Comparison of ENCODE assay signal across 12 cellular contexts in the genomic region with DNA sequence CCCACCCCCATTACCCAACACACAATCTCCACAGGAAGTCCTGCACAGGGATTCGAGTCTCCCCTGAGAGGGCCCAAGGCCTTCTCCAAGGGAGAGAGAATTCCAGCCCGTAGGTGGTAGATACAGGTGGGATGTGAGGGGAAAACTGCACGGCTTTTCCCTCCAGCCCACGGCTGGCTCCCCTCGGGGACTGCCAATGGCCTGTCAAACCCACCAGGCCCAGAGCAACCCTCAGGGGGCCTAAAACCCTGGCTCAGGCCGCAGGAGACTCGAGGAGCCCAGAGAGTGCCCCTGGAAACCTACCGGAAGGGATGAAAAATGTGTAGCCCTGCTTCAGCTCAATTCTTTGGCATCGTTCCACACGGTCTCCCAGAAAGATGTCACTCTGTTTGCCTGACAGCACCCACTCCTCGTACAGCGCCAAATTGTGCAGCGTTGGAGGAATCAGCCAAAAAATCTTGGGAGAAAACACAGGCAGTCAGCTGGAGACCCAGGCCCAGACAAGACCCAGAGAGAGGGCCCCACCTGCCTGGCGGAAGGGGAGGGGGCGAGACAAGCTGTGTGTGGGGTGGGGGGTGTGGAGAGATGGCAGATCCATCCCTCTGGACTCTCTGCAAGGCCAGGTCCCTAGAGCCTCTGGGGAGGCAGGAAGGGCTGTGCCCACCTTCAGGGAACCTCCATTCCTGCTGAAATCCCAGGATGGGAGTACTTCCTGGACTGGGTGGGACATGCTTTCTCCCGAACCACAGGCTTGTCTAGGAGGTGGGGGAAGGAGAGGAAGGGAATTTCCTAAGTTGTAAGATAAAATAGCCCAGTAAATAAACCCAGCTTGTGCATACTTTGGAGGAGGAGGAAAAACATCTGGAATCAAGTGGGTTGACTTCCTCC. TPM values are rescaled to one million over a fixed set of nuclear protein-coding genes. Genes with fewer than 3 reads are reported as not detected.
DNase-seq lines count a peak whose midpoint lies in the region; ATAC-seq and TF ChIP-seq lines count a peak whose summit lies in the region.
"Had no signal": no experiment of that assay in that cellular context is flagged by ENCODE, and none has a peak within 500 bp of the region (broad histone marks: within the 10 kb centered on the region; RNA-seq: fewer than 3 reads in every experiment).

No MANE protein-coding gene starts in this region.

- peaks cover 61% of the 10 kb centered on the region for H3K4me1 Mint-ChIP-seq in stimulated activated effector memory CD8-positive, alpha-beta T cell treated with anti-CD3 and anti-CD28 coated beads, Interleukin-12 subunit alpha, Interleukin-12 subunit beta, amount 100 ng/mL, for 72 hours

- no peak for ATAC-seq in stimulated activated effector memory CD8-positive, alpha-beta T cell treated with anti-CD3 and anti-CD28 coated beads, Interleukin-12 subunit alpha, Interleukin-12 subunit beta, amount 100 ng/mL, for 72 hours
- ATAC-seq in HG03025 (IDR thresholded peaks at IDR 0.05; ENCODE audit: low FRiP score, unreplicated experiment) (no peak), HG02885 (IDR thresholded peaks at IDR 0.05; ENCODE audit: poor library complexity, unreplicated experiment) (no peak), GM21737 (IDR thresholded peaks at IDR 0.05; ENCODE audit: unreplicated experiment) (no peak)
- ATAC-seq: HCT116 had no signal

- H3K4me3 Mint-ChIP-seq in stimulated activated effector memory CD8-positive, alpha-beta T cell treated with anti-CD3 and anti-CD28 coated beads, Interleukin-12 subunit alpha, Interleukin-12 subunit beta, amount 100 ng/mL, for 72 hours, result no peak overlapping the region

- H3K36me3 Mint-ChIP-seq in stimulated activated effector memory CD8-positive, alpha-beta T cell treated with anti-CD3 and anti-CD28 coated beads, Interleukin-12 subunit alpha, Interleukin-12 subunit beta, amount 100 ng/mL, for 72 hours, result peaks cover 61% of the 10 kb centered on the region

- no peak for TF ChIP-seq CTCF in fibroblast of villous mesenchyme (IDR thresholded peaks at IDR 0.05; ENCODE audit: insufficient read depth, low read depth, low read length)

- no peaks in the 10 kb centered on the region for H3K9me3 Mint-ChIP-seq in stimulated activated effector memory CD8-positive, alpha-beta T cell treated with anti-CD3 and anti-CD28 coated beads, Interleukin-12 subunit alpha, Interleukin-12 subunit beta, amount 100 ng/mL, for 72 hours

- H3K27ac Mint-ChIP-seq in stimulated activated effector memory CD8-positive, alpha-beta T cell treated with anti-CD3 and anti-CD28 coated beads, Interleukin-12 subunit alpha, Interleukin-12 subunit beta, amount 100 ng/mL, for 72 hours, result peak overlapping the region; percentile 32

- DNase-seq in GM03348 (ENCODE audit: low spot score), result peak; percentile 86
- peak; percentile 9 for DNase-seq in RPMI7951 (ENCODE audit: low read depth)
- peak; percentile 86 for DNase-seq in fibroblast of villous mesenchyme (ENCODE audit: low read depth)
- DNase-seq in stimulated activated effector memory CD8-positive, alpha-beta T cell treated with anti-CD3 and anti-CD28 coated beads, Interleukin-12 subunit alpha, Interleukin-12 subunit beta, amount 100 ng/mL, for 72 hours (ENCODE audit: low spot score in 2 of 2), result no peak
- DNase-seq: activated CD4-positive, alpha-beta T cell treated with anti-CD3 and anti-CD28 coated beads, Interleukin-2, amount 50 U/mL, for 48 hours; mesendoderm; small intestine; stimulated activated CD8-positive, alpha-beta memory T cell treated with anti-CD3 and anti-CD28 coated beads, Interleukin-4, amount 100 ng/mL, for 48 hours had no signal

- H3K4me3 ChIP-seq in fibroblast of villous mesenchyme (ENCODE audit: low read depth, low read length), result no peak overlapping the region

RNA-seq across cellular contexts. Expression of a gene that starts 48.1 kb away (rescaled TPM):
- total RNA-seq in RPMI7951 (2014; rRNA removed; shearing (Covaris generic)), result 11.5 and 20.1 TPM in 2 replicates
- 28.1 and 34.1 TPM in 2 replicates for total RNA-seq in fibroblast of villous mesenchyme

Comparison
In these comparisons a context has a peak if more than half of its experiments do, and no peak if none do; other contexts are left out.
1. DNase-seq: peak in GM03348 (single experiment), RPMI7951 (single experiment) and fibroblast of villous mesenchyme (single experiment); none in stimulated activated effector memory CD8-positive, alpha-beta T cell treated with anti-CD3 and anti-CD28 coated beads, Interleukin-12 subunit alpha, Interleukin-12 subunit beta, amount 100 ng/mL, for 72 hours (0 of 2).